In genomic region chr7:120944826-120945562, GRCh38 we compare ENCODE assay signal across 26 cellular contexts. TPM values are rescaled to one million over a fixed set of nuclear protein-coding genes. Genes with fewer than 3 reads are reported as not detected.
A peak's percentile ranks its signal among the peaks of the same experiment; 100 is the strongest.
DNase-seq lines count a peak whose midpoint lies in the region; ATAC-seq, FAIRE-seq and TF ChIP-seq lines count a peak whose summit lies in the region.
"Had no signal": no experiment of that assay in that cellular context is flagged by ENCODE, and none has a peak within 500 bp of the region (broad histone marks: within the 10 kb centered on the region; RNA-seq: fewer than 3 reads in every experiment).

No MANE protein-coding gene starts in this region.

- H3K36me3 ChIP-seq in bronchial epithelial cell (ENCODE audit: control insufficient read depth, insufficient read depth, low read length) (no peaks in the 10 kb centered on the region), mucosa of descending colon (ENCODE audit: low read depth) (no peaks in the 10 kb centered on the region)
- H3K36me3 ChIP-seq: SJCRH30, upper lobe of left lung had no signal

- H3K4me3 ChIP-seq in bronchial epithelial cell (ENCODE audit: low read depth, low read length) (no peak overlapping the region), mucosa of descending colon (no peak overlapping the region)
- H3K4me3 ChIP-seq: SJCRH30, upper lobe of left lung had no signal

- peak; percentile 17 for DNase-seq in DMS153 treated with DMSO at 0.1 percent for 48 hours (lab: John Stamatoyannopoulos, UW; ENCODE audit: unreplicated experiment)
- DNase-seq in DMS153 (lab: John Stamatoyannopoulos, UW), result no peak
- peak in 2 of 3 experiments; percentile 30 to 65 for DNase-seq in NCI-H1417 (lab: John Stamatoyannopoulos, UW)
- DNase-seq in bronchial epithelial cell (ENCODE audit: low read depth), result peak; percentile 21
- no peak for DNase-seq in mucosa of descending colon
- DNase-seq in stimulated activated CD4-positive, alpha-beta T cell treated with anti-CD3 and anti-CD28 coated beads, Interleukin-4, amount 100 ng/mL, for 24 hours, result no peak
- no peak for DNase-seq in activated CD4-positive, alpha-beta T cell treated with anti-CD3 and anti-CD28 coated beads for 4 hours
- DNase-seq: activated CD4-positive, alpha-beta T cell treated with anti-CD3 and anti-CD28 coated beads, Interleukin-2, amount 10 ng/mL, durations not matched to agents 24 days and 14 days; activated CD8-positive, alpha-beta memory T cell treated with anti-CD3 and anti-CD28 coated beads for 24 hours; activated T-cell treated with anti-CD3 and anti-CD28 coated beads for 4 hours; amygdala; C1 segment of cervical spinal cord; effector CD4-positive, alpha-beta T cell; head of caudate nucleus; naive thymus-derived CD8-positive, alpha-beta T cell; NCI-H187; NCI-H2227 treated with DMSO at 0.1 percent for 48 hours; occipital lobe; SJCRH30; stimulated activated naive B cell treated with anti-CD40 and anti-IgM and Interleukin-4, amounts not matched to agents 10 μg/mL and 1 μg/mL and 100 μg/mL, for 72 hours; T1000; upper lobe of left lung had no signal

- FAIRE-seq in bronchial epithelial cell (lab: Jason Lieb, UNC), result no peak
- FAIRE-seq: keratinocyte had no signal

- no peaks in the 10 kb centered on the region for H3K27me3 ChIP-seq in bronchial epithelial cell (ENCODE audit: control insufficient read depth, insufficient read depth, low read length)
- H3K27me3 ChIP-seq: SJCRH30, upper lobe of left lung had no signal

- TF ChIP-seq CTCF in bronchial epithelial cell (IDR thresholded peaks at IDR 0.05; ENCODE audit: insufficient read depth, low read length, severe bottlenecking) (no peak), mucosa of descending colon (IDR thresholded peaks at IDR 0.05) (no peak)

- H3K4me1 ChIP-seq in mucosa of descending colon (ENCODE audit: low read depth), result peaks cover 10% of the 10 kb centered on the region

- ATAC-seq in mucosa of descending colon (peak; percentile 79), GM19397 (IDR thresholded peaks at IDR 0.05; ENCODE audit: unreplicated experiment) (no peak)
- ATAC-seq: HCT116; naive thymus-derived CD8-positive, alpha-beta T cell; stimulated activated naive B cell treated with anti-CD40 and anti-IgM and Interleukin-4, amounts not matched to agents 10 μg/mL and 1 μg/mL and 100 μg/mL, for 72 hours had no signal

- intact Hi-C loops in mucosa of descending colon (cut with DNase I, micrococcal nuclease), result loop anchor here in 1 of 2 donors (5.0 kb wide), 2 partner anchors 88 to 138 kb away; partner anchors contain the start of gene TSPAN12

- H3K9me3 ChIP-seq in mucosa of descending colon, result no peaks in the 10 kb centered on the region
- H3K9me3 ChIP-seq: SJCRH30, upper lobe of left lung had no signal

RNA-seq across cellular contexts. Expression of gene ING3, which starts 5.6 kb away (rescaled TPM):
- 6.5 and 10.8 TPM in 2 replicates for total RNA-seq in bronchial epithelial cell
- 10 to 100 TPM; 18.2 to 21.7 (median 20.7) TPM for total RNA-seq in mucosa of descending colon

RNA-seq across cellular contexts. Expression of gene CPED1, which starts 43.5 kb away (rescaled TPM):
- under 0.01 and 0.26 TPM in 2 replicates for total RNA-seq in bronchial epithelial cell
- 10 to 100 TPM in 1 of 3 donors, 1 to 10 TPM in 2; 6.5 to 67.7 (median 8.8) TPM for total RNA-seq in mucosa of descending colon
- total RNA-seq: activated CD4-positive, alpha-beta T cell treated with anti-CD3 and anti-CD28 coated beads, Interleukin-2, amount 10 ng/mL, durations not matched to agents 24 days and 14 days; activated T-helper 2 cell treated with anti-CD3 and anti-CD28 coated beads, Interferon-gamma antibody, Interleukin-2, Interleukin-4, amounts not matched to agents 10 μg/mL and 5 μg/mL and 100 μg/mL, durations not matched to agents 14 hours and 24 hours and 36 hours; naive thymus-derived CD8-positive, alpha-beta T cell had no signal

Comparison
In these comparisons a context has a peak if more than half of its experiments do, and no peak if none do; other contexts are left out.
1. DNase-seq: peak in DMS153 treated with DMSO at 0.1 percent for 48 hours (single experiment), NCI-H1417 (2 of 3) and bronchial epithelial cell (single experiment); none in DMS153 (single experiment), mucosa of descending colon (0 of 3), stimulated activated CD4-positive, alpha-beta T cell treated with anti-CD3 and anti-CD28 coated beads, Interleukin-4, amount 100 ng/mL, for 24 hours (single experiment) and activated CD4-positive, alpha-beta T cell treated with anti-CD3 and anti-CD28 coated beads for 4 hours (0 of 2).